In genomic region chr15:43370975-43371974, GRCh38 we compare ENCODE assay signal across 8 cellular contexts. TPM values are rescaled to one million over a fixed set of nuclear protein-coding genes. Genes with fewer than 3 reads are reported as not detected.
DNase-seq lines count a peak whose midpoint lies in the region; TF ChIP-seq lines count a peak whose summit lies in the region.

TUBGCP4 (plus strand) TSS chr15:43371101; CDS start chr15:43371355, 254 bp downstream.
ZSCAN29 (minus strand) TSS chr15:43371043; CDS start chr15:43369913, 1,130 bp downstream.

- peak within 1 kb of the TSS; percentile 86 for H3K9ac ChIP-seq in SK-N-MC (ENCODE audit: insufficient read length)

- H3K36me3 ChIP-seq in MG63: peaks cover 43% of the 10 kb centered on the region
- peaks cover 23% of the 10 kb centered on the region for H3K36me3 ChIP-seq in SK-N-MC (ENCODE audit: insufficient read depth, low read length)
- peaks cover 12% of the 10 kb centered on the region for H3K36me3 ChIP-seq in osteoblast (ENCODE audit: insufficient read depth, low read length)
- no peaks in the 10 kb centered on the region for H3K36me3 ChIP-seq in testis (ENCODE audit: low read depth, missing control alignments)

- 0 out of 2 replicates have a peak, but pooled peaks cover 2% of the 10 kb centered on the region for H3K9me3 ChIP-seq in MG63
- H3K9me3 ChIP-seq in SK-N-MC (ENCODE audit: low read depth, low read length): no peaks in the 10 kb centered on the region
- no peaks in the 10 kb centered on the region for H3K9me3 ChIP-seq in osteoblast (ENCODE audit: low read depth, low read length)
- no peaks in the 10 kb centered on the region for H3K9me3 ChIP-seq in testis

- H2AFZ ChIP-seq in osteoblast (ENCODE audit: low read length): peak within 1 kb of the TSS; percentile 98

- CTCF ChIA-PET in activated naive CD4-positive, alpha-beta T cell treated with anti-CD3 and anti-CD28 coated beads, Interleukin-2, amount 10 ng/mL, durations not matched to agents 7 days and 5 days (lab: Charles Lee): interaction anchor here (1.0 to 2.8 kb wide), 6 partner anchors 8 to 140 kb away, joined by 3 to 14 read pairs (median 8); no protein-coding TSS in a partner anchor

- intact Hi-C loops in testis (cut with DNase I; ENCODE audit: low total_unique reads): no loop called here

- H3K36me3 Mint-ChIP-seq in activated naive CD4-positive, alpha-beta T cell treated with anti-CD3 and anti-CD28 coated beads, Interleukin-2, amount 10 ng/mL, durations not matched to agents 7 days and 5 days: peaks cover 54% of the 10 kb centered on the region

- H3K27ac ChIP-seq in SK-N-MC (no peak within 1 kb of the TSS), osteoblast (ENCODE audit: low read depth, low read length) (peak within 1 kb of the TSS; percentile 48), testis (peak within 1 kb of the TSS; percentile 42 to 73)

- H4K20me1 ChIP-seq in osteoblast (ENCODE audit: insufficient read depth, low read length): peaks cover 10% of the 10 kb centered on the region

- TF ChIP-seq CTCF in osteoblast (IDR thresholded peaks at IDR 0.05; ENCODE audit: extremely low read depth, low read depth, low read length): peak; percentile 9
- no peak for TF ChIP-seq CTCF in testis (IDR thresholded peaks at IDR 0.05)

- peaks cover 48% of the 10 kb centered on the region for H3K79me2 ChIP-seq in osteoblast (ENCODE audit: insufficient read depth, low read length)

- WGBS in testis, 2 donors: 4 to 14% methylated on average over 12 to 66 of the region's 66 CpGs

- H3K27me3 Mint-ChIP-seq in activated naive CD4-positive, alpha-beta T cell treated with anti-CD3 and anti-CD28 coated beads, Interleukin-2, amount 10 ng/mL, durations not matched to agents 7 days and 5 days: no peaks in the 10 kb centered on the region

- DNase-seq in ELF-1 (ENCODE audit: low read depth, low spot score) (peak; percentile 93), GOT3 (lab: John Stamatoyannopoulos, UW) (peak; percentile 56), MG63 (peak; percentile 87), SK-N-MC (ENCODE audit: low read depth, low spot score) (no peak), glomerular visceral epithelial cell (ENCODE audit: extremely low spot score) (peak; percentile 86), osteoblast (ENCODE audit: insufficient read length, low spot score, missing footprints) (peak; percentile 97), testis (peak; percentile 84)
- DNase-seq in activated naive CD4-positive, alpha-beta T cell treated with anti-CD3 and anti-CD28 coated beads, Interleukin-2, amount 10 ng/mL, durations not matched to agents 7 days and 5 days: peak; percentile 85

- H3K4me3 ChIP-seq in MG63 (peak within 1 kb of the TSS; percentile 90), SK-N-MC (peak within 1 kb of the TSS; percentile 85), osteoblast (ENCODE audit: insufficient read depth, low read length) (peak within 1 kb of the TSS; percentile 96), testis (peak within 1 kb of the TSS; percentile 95)

- H3K9me3 Mint-ChIP-seq in activated naive CD4-positive, alpha-beta T cell treated with anti-CD3 and anti-CD28 coated beads, Interleukin-2, amount 10 ng/mL, durations not matched to agents 7 days and 5 days: peaks cover 18% of the 10 kb centered on the region

- peak within 1 kb of the TSS; percentile 84 for H3K4me3 Mint-ChIP-seq in activated naive CD4-positive, alpha-beta T cell treated with anti-CD3 and anti-CD28 coated beads, Interleukin-2, amount 10 ng/mL, durations not matched to agents 7 days and 5 days

- no peak for TF ChIP-seq POLR2A in testis (IDR thresholded peaks at IDR 0.05)

- H3K27me3 ChIP-seq in MG63: no peaks in the 10 kb centered on the region
- H3K27me3 ChIP-seq in osteoblast (ENCODE audit: insufficient read depth, low read length): no peaks in the 10 kb centered on the region
- H3K27me3 ChIP-seq in testis: no peaks in the 10 kb centered on the region

- peaks cover 17% of the 10 kb centered on the region for H3K4me1 ChIP-seq in osteoblast (ENCODE audit: insufficient read depth, low read length)
- peaks cover 11% of the 10 kb centered on the region for H3K4me1 ChIP-seq in testis

- peak within 1 kb of the TSS; percentile 93 for H3K4me2 ChIP-seq in osteoblast (ENCODE audit: insufficient read depth, low read length)

- peaks cover 59% of the 10 kb centered on the region for H3K4me1 Mint-ChIP-seq in activated naive CD4-positive, alpha-beta T cell treated with anti-CD3 and anti-CD28 coated beads, Interleukin-2, amount 10 ng/mL, durations not matched to agents 7 days and 5 days

- peak within 1 kb of the TSS; percentile 76 for H3K27ac Mint-ChIP-seq in activated naive CD4-positive, alpha-beta T cell treated with anti-CD3 and anti-CD28 coated beads, Interleukin-2, amount 10 ng/mL, durations not matched to agents 7 days and 5 days

RNA-seq across cellular contexts. Expression of gene TUBGCP4, which starts in this region (rescaled TPM):
- total RNA-seq in MG63 (2014; rRNA removed; shearing (Covaris generic); ENCODE audit: low replicate concordance): 5.4 and 18.2 TPM in 2 replicates
- total RNA-seq in osteoblast (8.8 and 10.5 TPM in 2 replicates), testis (10 to 100 TPM; 13.3 to 20.5 TPM)
- 18.0 TPM for polyA plus RNA-seq in testis (ENCODE audit: insufficient read depth, low read depth, low replicate concordance)

RNA-seq across cellular contexts. Expression of gene ZSCAN29, which starts in this region (rescaled TPM):
- 8.4 and 15.6 TPM in 2 replicates for total RNA-seq in MG63 (2014; rRNA removed; shearing (Covaris generic); ENCODE audit: low replicate concordance)
- 29.5 and 33.7 TPM in 2 replicates for total RNA-seq in osteoblast
- total RNA-seq in testis: 10 to 100 TPM; 25.3 to 42.8 TPM
- polyA plus RNA-seq in testis (ENCODE audit: insufficient read depth, low read depth, low replicate concordance): 62.5 TPM
